Comparison of ENCODE assay signal across 1 cellular context in genomic region chr6:55919909-55920308, GRCh38.
TF ChIP-seq lines count a peak whose summit lies in the region.

No MANE protein-coding gene starts in this region.

TF ChIP-seq in HepG2, 621 proteins besides CTCF, POLR2A, EP300 and RAD21 (continued from another document):
- TF ChIP-seq ZNF407 (CRISPR knock-in tag; IDR thresholded peaks at IDR 0.05; ENCODE audit: not compliant biosample characterization) (no peak), NFYC (CRISPR knock-in tag; IDR thresholded peaks at IDR 0.05) (no peak), ZBTB42 (CRISPR knock-in tag; IDR thresholded peaks at IDR 0.05) (no peak), NFRKB (IDR thresholded peaks at IDR 0.05) (no peak), CEBPB (IDR thresholded peaks at IDR 0.05; ENCODE audit: borderline replicate concordance, low read depth, low read length) (no peak), ZNF430 (CRISPR knock-in tag; IDR thresholded peaks at IDR 0.05) (no peak), ZNF589 (CRISPR knock-in tag; conservative IDR thresholded peaks at IDR 0.05) (no peak), ZNF142 (CRISPR knock-in tag; IDR thresholded peaks at IDR 0.05) (no peak), THAP9 (CRISPR knock-in tag; IDR thresholded peaks at IDR 0.05; ENCODE audit: borderline replicate concordance) (no peak), ZBTB37 (CRISPR knock-in tag; IDR thresholded peaks at IDR 0.05) (no peak)
TF ChIP-seq in HepG2: peak in this region for 0.
